1 cellular context compared by ENCODE assay signal in the genomic region with DNA sequence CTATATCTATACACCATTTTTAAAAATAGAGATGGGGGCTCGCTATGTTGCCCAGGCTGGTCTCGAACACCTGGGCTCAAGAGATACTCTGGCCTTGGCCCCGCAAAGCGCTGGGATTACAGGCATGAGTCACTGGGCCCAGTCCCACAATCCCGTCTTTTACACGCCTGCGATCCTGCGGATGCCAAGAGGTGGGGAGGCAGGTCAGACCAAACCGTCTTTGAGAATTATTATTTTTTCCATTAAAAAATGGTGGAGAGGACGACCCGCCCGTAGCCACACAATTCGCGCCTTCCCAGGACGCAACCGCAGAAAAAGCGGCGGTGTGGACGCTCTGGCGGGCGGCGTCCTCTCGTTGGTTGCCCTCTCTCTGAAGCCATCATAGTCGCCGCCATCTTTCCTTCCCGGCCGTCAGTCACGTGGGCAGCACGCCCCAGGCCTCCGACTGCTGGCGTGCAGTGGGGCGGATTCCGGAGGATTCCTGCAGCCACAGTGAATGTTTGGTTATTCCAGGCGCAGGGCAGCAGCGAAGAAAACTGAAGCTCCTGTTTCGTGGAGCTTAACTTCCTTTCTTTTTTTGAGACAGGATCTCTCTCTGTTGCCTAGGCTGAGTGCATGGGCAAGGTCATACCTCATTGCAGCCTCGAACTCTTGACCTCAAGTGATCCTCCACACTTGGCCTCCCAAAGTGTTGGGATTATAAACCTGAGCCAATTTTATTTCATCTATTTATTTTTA.
TF ChIP-seq lines count a peak whose summit lies in the region.

No MANE protein-coding gene starts in this region.

TF ChIP-seq in HEK293, 187 proteins besides CTCF, POLR2A, EP300 and RAD21 (continued from another document and continues in another):
- TF ChIP-seq, protein P1, sequence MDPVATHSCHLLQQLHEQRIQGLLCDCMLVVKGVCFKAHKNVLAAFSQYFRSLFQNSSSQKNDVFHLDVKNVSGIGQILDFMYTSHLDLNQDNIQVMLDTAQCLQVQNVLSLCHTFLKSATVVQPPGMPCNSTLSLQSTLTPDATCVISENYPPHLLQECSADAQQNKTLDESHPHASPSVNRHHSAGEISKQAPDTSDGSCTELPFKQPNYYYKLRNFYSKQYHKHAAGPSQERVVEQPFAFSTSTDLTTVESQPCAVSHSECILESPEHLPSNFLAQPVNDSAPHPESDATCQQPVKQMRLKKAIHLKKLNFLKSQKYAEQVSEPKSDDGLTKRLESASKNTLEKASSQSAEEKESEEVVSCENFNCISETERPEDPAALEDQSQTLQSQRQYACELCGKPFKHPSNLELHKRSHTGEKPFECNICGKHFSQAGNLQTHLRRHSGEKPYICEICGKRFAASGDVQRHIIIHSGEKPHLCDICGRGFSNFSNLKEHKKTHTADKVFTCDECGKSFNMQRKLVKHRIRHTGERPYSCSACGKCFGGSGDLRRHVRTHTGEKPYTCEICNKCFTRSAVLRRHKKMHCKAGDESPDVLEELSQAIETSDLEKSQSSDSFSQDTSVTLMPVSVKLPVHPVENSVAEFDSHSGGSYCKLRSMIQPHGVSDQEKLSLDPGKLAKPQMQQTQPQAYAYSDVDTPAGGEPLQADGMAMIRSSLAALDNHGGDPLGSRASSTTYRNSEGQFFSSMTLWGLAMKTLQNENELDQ (tag by site-specific recombination; IDR thresholded peaks at IDR 0.05; ENCODE audit: low read depth): no peak
- TF ChIP-seq ZNF121 (tag by site-specific recombination; IDR thresholded peaks at IDR 0.05): no peak
- TF ChIP-seq ZNF248 (tag by site-specific recombination; IDR thresholded peaks at IDR 0.05): no peak
- TF ChIP-seq ZNF670 (tag by site-specific recombination; IDR thresholded peaks at IDR 0.05; ENCODE audit: low read depth): no peak
- TF ChIP-seq ZNF350 (tag by site-specific recombination; IDR thresholded peaks at IDR 0.05): no peak
- no peak for TF ChIP-seq ZNF174 (tag by site-specific recombination; IDR thresholded peaks at IDR 0.05)
- TF ChIP-seq, protein P2, sequence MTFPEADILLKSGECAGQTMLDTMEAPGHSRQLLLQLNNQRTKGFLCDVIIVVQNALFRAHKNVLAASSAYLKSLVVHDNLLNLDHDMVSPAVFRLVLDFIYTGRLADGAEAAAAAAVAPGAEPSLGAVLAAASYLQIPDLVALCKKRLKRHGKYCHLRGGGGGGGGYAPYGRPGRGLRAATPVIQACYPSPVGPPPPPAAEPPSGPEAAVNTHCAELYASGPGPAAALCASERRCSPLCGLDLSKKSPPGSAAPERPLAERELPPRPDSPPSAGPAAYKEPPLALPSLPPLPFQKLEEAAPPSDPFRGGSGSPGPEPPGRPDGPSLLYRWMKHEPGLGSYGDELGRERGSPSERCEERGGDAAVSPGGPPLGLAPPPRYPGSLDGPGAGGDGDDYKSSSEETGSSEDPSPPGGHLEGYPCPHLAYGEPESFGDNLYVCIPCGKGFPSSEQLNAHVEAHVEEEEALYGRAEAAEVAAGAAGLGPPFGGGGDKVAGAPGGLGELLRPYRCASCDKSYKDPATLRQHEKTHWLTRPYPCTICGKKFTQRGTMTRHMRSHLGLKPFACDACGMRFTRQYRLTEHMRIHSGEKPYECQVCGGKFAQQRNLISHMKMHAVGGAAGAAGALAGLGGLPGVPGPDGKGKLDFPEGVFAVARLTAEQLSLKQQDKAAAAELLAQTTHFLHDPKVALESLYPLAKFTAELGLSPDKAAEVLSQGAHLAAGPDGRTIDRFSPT (tag by site-specific recombination; IDR thresholded peaks at IDR 0.05): 0 out of 2 replicates have a peak, but pooled peaks have one; percentile 19
- TF ChIP-seq, protein P3, sequence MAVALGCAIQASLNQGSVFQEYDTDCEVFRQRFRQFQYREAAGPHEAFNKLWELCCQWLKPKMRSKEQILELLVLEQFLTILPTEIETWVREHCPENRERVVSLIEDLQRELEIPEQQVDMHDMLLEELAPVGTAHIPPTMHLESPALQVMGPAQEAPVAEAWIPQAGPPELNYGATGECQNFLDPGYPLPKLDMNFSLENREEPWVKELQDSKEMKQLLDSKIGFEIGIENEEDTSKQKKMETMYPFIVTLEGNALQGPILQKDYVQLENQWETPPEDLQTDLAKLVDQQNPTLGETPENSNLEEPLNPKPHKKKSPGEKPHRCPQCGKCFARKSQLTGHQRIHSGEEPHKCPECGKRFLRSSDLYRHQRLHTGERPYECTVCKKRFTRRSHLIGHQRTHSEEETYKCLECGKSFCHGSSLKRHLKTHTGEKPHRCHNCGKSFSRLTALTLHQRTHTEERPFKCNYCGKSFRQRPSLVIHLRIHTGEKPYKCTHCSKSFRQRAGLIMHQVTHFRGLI (tag by site-specific recombination; IDR thresholded peaks at IDR 0.05): peak; percentile 13; the same call in 1 of the 2 replicates
- TF ChIP-seq ZBTB1 (tag by site-specific recombination; IDR thresholded peaks at IDR 0.05): peak; percentile 50; the same call in 1 of the 2 replicates
- no peak for TF ChIP-seq ZNF521 (tag by site-specific recombination; IDR thresholded peaks at IDR 0.05)
- no peak for TF ChIP-seq ZNF548 (tag by site-specific recombination; IDR thresholded peaks at IDR 0.05)
- TF ChIP-seq, protein P4, sequence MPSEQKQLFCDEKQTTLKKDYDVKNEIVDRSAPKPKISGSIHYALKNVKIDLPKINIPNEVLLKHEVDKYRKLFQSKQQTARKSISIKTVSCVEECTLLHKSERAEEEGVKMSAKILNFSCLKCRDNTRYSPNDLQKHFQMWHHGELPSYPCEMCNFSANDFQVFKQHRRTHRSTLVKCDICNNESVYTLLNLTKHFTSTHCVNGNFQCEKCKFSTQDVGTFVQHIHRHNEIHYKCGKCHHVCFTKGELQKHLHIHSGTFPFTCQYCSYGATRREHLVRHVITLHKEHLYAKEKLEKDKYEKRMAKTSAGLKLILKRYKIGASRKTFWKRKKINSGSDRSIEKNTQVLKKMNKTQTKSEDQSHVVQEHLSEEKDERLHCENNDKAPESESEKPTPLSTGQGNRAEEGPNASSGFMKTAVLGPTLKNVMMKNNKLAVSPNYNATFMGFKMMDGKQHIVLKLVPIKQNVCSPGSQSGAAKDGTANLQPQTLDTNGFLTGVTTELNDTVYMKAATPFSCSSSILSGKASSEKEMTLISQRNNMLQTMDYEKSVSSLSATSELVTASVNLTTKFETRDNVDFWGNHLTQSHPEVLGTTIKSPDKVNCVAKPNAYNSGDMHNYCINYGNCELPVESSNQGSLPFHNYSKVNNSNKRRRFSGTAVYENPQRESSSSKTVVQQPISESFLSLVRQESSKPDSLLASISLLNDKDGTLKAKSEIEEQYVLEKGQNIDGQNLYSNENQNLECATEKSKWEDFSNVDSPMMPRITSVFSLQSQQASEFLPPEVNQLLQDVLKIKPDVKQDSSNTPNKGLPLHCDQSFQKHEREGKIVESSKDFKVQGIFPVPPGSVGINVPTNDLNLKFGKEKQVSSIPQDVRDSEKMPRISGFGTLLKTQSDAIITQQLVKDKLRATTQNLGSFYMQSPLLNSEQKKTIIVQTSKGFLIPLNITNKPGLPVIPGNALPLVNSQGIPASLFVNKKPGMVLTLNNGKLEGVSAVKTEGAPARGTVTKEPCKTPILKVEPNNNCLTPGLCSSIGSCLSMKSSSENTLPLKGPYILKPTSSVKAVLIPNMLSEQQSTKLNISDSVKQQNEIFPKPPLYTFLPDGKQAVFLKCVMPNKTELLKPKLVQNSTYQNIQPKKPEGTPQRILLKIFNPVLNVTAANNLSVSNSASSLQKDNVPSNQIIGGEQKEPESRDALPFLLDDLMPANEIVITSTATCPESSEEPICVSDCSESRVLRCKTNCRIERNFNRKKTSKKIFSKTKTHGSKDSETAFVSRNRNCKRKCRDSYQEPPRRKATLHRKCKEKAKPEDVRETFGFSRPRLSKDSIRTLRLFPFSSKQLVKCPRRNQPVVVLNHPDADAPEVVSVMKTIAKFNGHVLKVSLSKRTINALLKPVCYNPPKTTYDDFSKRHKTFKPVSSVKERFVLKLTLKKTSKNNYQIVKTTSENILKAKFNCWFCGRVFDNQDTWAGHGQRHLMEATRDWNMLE (tag by site-specific recombination; conservative IDR thresholded peaks at IDR 0.05; ENCODE audit: low read depth): peak; percentile 68
- no peak for TF ChIP-seq ZNF311 (tag by site-specific recombination; IDR thresholded peaks at IDR 0.05; ENCODE audit: borderline replicate concordance)
- TF ChIP-seq ZNF510 (tag by site-specific recombination; IDR thresholded peaks at IDR 0.05; ENCODE audit: insufficient replicate concordance): no peak
- TF ChIP-seq, protein P5, sequence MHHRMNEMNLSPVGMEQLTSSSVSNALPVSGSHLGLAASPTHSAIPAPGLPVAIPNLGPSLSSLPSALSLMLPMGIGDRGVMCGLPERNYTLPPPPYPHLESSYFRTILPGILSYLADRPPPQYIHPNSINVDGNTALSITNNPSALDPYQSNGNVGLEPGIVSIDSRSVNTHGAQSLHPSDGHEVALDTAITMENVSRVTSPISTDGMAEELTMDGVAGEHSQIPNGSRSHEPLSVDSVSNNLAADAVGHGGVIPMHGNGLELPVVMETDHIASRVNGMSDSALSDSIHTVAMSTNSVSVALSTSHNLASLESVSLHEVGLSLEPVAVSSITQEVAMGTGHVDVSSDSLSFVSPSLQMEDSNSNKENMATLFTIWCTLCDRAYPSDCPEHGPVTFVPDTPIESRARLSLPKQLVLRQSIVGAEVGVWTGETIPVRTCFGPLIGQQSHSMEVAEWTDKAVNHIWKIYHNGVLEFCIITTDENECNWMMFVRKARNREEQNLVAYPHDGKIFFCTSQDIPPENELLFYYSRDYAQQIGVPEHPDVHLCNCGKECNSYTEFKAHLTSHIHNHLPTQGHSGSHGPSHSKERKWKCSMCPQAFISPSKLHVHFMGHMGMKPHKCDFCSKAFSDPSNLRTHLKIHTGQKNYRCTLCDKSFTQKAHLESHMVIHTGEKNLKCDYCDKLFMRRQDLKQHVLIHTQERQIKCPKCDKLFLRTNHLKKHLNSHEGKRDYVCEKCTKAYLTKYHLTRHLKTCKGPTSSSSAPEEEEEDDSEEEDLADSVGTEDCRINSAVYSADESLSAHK (tag by site-specific recombination; IDR thresholded peaks at IDR 0.05): peak; percentile 52; the same call in 1 of the 2 replicates
- peak; percentile 36; the same call in 1 of the 2 replicates for TF ChIP-seq GLIS1 (tag by site-specific recombination; IDR thresholded peaks at IDR 0.05)
- TF ChIP-seq ZNF133 (tag by site-specific recombination; IDR thresholded peaks at IDR 0.05): no peak
- no peak for TF ChIP-seq ZNF23 (tag by site-specific recombination; IDR thresholded peaks at IDR 0.05; ENCODE audit: borderline replicate concordance)
- no peak for TF ChIP-seq ZNF560 (tag by site-specific recombination; IDR thresholded peaks at IDR 0.05; ENCODE audit: borderline replicate concordance)
- no peak for TF ChIP-seq ZNF664 (tag by site-specific recombination; IDR thresholded peaks at IDR 0.05)
- TF ChIP-seq ZNF707 (tag by site-specific recombination; IDR thresholded peaks at IDR 0.05): no peak
- TF ChIP-seq KLF10 (tag by site-specific recombination; IDR thresholded peaks at IDR 0.05): peak; percentile 61; the same call in 1 of the 2 replicates
- TF ChIP-seq REPIN1 (tag by site-specific recombination; IDR thresholded peaks at IDR 0.05; ENCODE audit: low read depth): no peak
- TF ChIP-seq KLF8 (tag by site-specific recombination; IDR thresholded peaks at IDR 0.05): peak; percentile 97
- peak; percentile 61; the same call in 1 of the 2 replicates for TF ChIP-seq KLF9 (tag by site-specific recombination; IDR thresholded peaks at IDR 0.05; ENCODE audit: low read depth)
- no peak for TF ChIP-seq ZNF530 (tag by site-specific recombination; IDR thresholded peaks at IDR 0.05; ENCODE audit: low read depth)
- TF ChIP-seq, protein P6, sequence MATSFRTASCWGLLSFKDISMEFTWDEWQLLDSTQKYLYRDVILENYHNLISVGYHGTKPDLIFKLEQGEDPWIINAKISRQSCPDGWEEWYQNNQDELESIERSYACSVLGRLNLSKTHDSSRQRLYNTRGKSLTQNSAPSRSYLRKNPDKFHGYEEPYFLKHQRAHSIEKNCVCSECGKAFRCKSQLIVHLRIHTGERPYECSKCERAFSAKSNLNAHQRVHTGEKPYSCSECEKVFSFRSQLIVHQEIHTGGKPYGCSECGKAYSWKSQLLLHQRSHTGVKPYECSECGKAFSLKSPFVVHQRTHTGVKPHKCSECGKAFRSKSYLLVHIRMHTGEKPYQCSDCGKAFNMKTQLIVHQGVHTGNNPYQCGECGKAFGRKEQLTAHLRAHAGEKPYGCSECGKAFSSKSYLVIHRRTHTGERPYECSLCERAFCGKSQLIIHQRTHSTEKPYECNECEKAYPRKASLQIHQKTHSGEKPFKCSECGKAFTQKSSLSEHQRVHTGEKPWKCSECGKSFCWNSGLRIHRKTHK (tag by site-specific recombination; IDR thresholded peaks at IDR 0.05): no peak
- TF ChIP-seq, protein P7, sequence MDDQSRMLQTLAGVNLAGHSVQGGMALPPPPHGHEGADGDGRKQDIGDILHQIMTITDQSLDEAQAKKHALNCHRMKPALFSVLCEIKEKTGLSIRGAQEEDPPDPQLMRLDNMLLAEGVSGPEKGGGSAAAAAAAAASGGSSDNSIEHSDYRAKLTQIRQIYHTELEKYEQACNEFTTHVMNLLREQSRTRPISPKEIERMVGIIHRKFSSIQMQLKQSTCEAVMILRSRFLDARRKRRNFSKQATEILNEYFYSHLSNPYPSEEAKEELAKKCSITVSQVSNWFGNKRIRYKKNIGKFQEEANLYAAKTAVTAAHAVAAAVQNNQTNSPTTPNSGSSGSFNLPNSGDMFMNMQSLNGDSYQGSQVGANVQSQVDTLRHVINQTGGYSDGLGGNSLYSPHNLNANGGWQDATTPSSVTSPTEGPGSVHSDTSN (CRISPR knock-in tag; IDR thresholded peaks at IDR 0.05): 0 out of 2 replicates have a peak, but pooled peaks have one; percentile 47
- no peak for TF ChIP-seq ZNF747 (tag by site-specific recombination; IDR thresholded peaks at IDR 0.05)
- TF ChIP-seq ZFHX2 (tag by site-specific recombination; conservative IDR thresholded peaks at IDR 0.05): no peak; the same call in 1 of the 2 replicates
- peak; percentile 91 for TF ChIP-seq ZFP37 (tag by site-specific recombination; IDR thresholded peaks at IDR 0.05)
- no peak for TF ChIP-seq ZNF266 (tag by site-specific recombination; IDR thresholded peaks at IDR 0.05; ENCODE audit: low read depth)
- peak; percentile 49; the same call in 1 of the 2 replicates for TF ChIP-seq MYNN (tag by site-specific recombination; IDR thresholded peaks at IDR 0.05; ENCODE audit: borderline replicate concordance)
- TF ChIP-seq ZNF658 (tag by site-specific recombination; IDR thresholded peaks at IDR 0.05): no peak
- TF ChIP-seq ZNF214 (tag by site-specific recombination; IDR thresholded peaks at IDR 0.05; ENCODE audit: borderline replicate concordance): no peak
- TF ChIP-seq ZFP3 (tag by site-specific recombination; IDR thresholded peaks at IDR 0.05; ENCODE audit: low read depth): no peak
